8 cellular contexts compared by ENCODE assay signal in the genomic region with DNA sequence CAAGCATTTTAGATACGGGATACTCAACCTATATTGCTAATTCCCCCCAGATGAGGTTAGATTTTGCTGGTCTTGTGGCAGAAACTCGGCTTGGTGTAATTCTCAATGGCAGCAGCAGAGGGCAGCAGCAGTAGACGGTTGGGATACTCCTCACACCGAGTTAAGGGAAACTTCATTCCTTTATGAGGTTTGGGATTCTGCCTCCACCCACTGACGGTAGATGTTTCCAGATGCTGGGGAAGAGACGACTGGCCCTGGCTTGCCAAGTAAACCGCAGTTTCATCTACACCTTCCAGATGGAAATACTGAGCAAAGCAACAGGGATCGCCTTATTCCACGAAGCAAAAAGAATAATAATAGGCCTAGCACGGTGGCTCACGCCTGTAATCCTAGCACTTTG. TPM values are rescaled to one million over a fixed set of nuclear protein-coding genes. Genes with fewer than 3 reads are reported as not detected.
DNase-seq lines count a peak whose midpoint lies in the region; ATAC-seq and TF ChIP-seq lines count a peak whose summit lies in the region.

No MANE protein-coding gene starts in this region.

- H3K79me2 ChIP-seq in mesendoderm (ENCODE audit: control insufficient read depth, insufficient read depth, low read length), result no peaks in the 10 kb centered on the region

- H3K27me3 Mint-ChIP-seq in endodermal cell (ENCODE audit: insufficient read depth), result peaks cover 2% of the 10 kb centered on the region

- no peak overlapping the region for H2BK5ac ChIP-seq in mesendoderm (ENCODE audit: low read length)

- no peak overlapping the region for H4K5ac ChIP-seq in mesendoderm (ENCODE audit: low read length)

- no peak overlapping the region for H3K4me2 ChIP-seq in mesendoderm (ENCODE audit: low read length)

- peak; percentile 94 for TF ChIP-seq CTCF in endodermal cell (conservative IDR thresholded peaks at IDR 0.05)

- H3K9me3 ChIP-seq in endodermal cell (ENCODE audit: control insufficient read depth, low read length), result no peaks in the 10 kb centered on the region

- no peaks in the 10 kb centered on the region for H3K36me3 Mint-ChIP-seq in endodermal cell (ENCODE audit: low read depth)

- ATAC-seq in GM19397 (IDR thresholded peaks at IDR 0.05; ENCODE audit: unreplicated experiment), result no peak

- H3K23ac ChIP-seq in mesendoderm (ENCODE audit: low read length), result no peak overlapping the region

- no peak overlapping the region for H3K4me3 Mint-ChIP-seq in endodermal cell

- no peaks in the 10 kb centered on the region for H3K4me1 ChIP-seq in endodermal cell (ENCODE audit: control insufficient read depth, insufficient read depth, low read length)
- H3K4me1 ChIP-seq in mesendoderm (ENCODE audit: control insufficient read depth, low read depth, low read length), result no peaks in the 10 kb centered on the region

- H3K9me3 Mint-ChIP-seq in endodermal cell, result peaks cover 2% of the 10 kb centered on the region

- DNase-seq in COLO668 (lab: John Stamatoyannopoulos, UW; ENCODE audit: unreplicated experiment) (peak; percentile 59), HT1080 (ENCODE audit: low read depth) (peak; percentile 70), NOMO-1 (lab: John Stamatoyannopoulos, UW; ENCODE audit: unreplicated experiment in 2 of 2) (peak; percentile 33 to 45), endodermal cell (peak; percentile 97), mesendoderm (peak; percentile 92)
- peak; percentile 89 for DNase-seq in activated CD8-positive, alpha-beta memory T cell treated with anti-CD3 and anti-CD28 coated beads for 24 hours
- DNase-seq in stimulated activated CD8-positive, alpha-beta memory T cell treated with anti-CD3 and anti-CD28 coated beads, Interleukin-2, amount 100 ng/mL, for 1 hour (ENCODE audit: low read depth in 2 of 2), result peak; percentile 43 to 56

- H3K4me1 Mint-ChIP-seq in endodermal cell, result peaks cover 13% of the 10 kb centered on the region

- H2BK15ac ChIP-seq in mesendoderm (replicated peaks; ENCODE audit: low read depth), result no peak overlapping the region

- no peak overlapping the region for H2AK5ac ChIP-seq in mesendoderm (ENCODE audit: low read length)

- 40 to 42% methylated on average over 11 of the region's 11 CpGs for WGBS in endodermal cell (ENCODE audit: insufficient coverage in 1 of 2, insufficient read length in 1 of 2), 2 experiments
- WGBS in mesendoderm (ENCODE audit: extremely low coverage, insufficient coverage, low lambda C conversion rate), result no CpG with 5 or more reads among the region's 11 CpGs

- H3K27me3 ChIP-seq in endodermal cell (ENCODE audit: control insufficient read depth, insufficient read depth, low read length, poor library complexity, severe bottlenecking) (no peaks in the 10 kb centered on the region), mesendoderm (ENCODE audit: insufficient read depth, low read length, poor library complexity) (no peaks in the 10 kb centered on the region)

- H3K56ac ChIP-seq in mesendoderm (ENCODE audit: low read length), result peak overlapping the region; percentile 42

- no peak overlapping the region for H3K4ac ChIP-seq in mesendoderm (ENCODE audit: low read depth, low read length)

- no peak overlapping the region for H3K27ac ChIP-seq in endodermal cell (ENCODE audit: low read depth, low read length)
- no peak overlapping the region for H3K27ac ChIP-seq in mesendoderm (ENCODE audit: low read depth, low read length)

- H3K9ac ChIP-seq in endodermal cell (ENCODE audit: extremely low read depth, low read length, poor library complexity, severe bottlenecking) (no peak overlapping the region), mesendoderm (ENCODE audit: low read length) (no peak overlapping the region)

- no peaks in the 10 kb centered on the region for H3K36me3 ChIP-seq in endodermal cell (ENCODE audit: control insufficient read depth, insufficient read depth, low read length)
- no peaks in the 10 kb centered on the region for H3K36me3 ChIP-seq in mesendoderm (ENCODE audit: control insufficient read depth, insufficient read depth, low read length)

- no peaks in the 10 kb centered on the region for H3K79me1 ChIP-seq in mesendoderm (ENCODE audit: low read length)

- no peak overlapping the region for H3K18ac ChIP-seq in mesendoderm (ENCODE audit: low read length)

- H2BK120ac ChIP-seq in mesendoderm (ENCODE audit: low read depth, low read length), result no peak overlapping the region

- H3K4me3 ChIP-seq in endodermal cell (ENCODE audit: low read length) (no peak overlapping the region), mesendoderm (ENCODE audit: low read length) (no peak overlapping the region)

- no peak overlapping the region for H3K27ac Mint-ChIP-seq in endodermal cell

- H4K8ac ChIP-seq in mesendoderm (ENCODE audit: low read depth, low read length), result no peak overlapping the region

RNA-seq across cellular contexts. Expression of a gene that starts 8.2 kb away (rescaled TPM):
- 19.2 and 22.6 TPM in 2 replicates for total RNA-seq in HT1080 (2014; rRNA removed; shearing (Covaris generic))
- 28.3 and 32.7 TPM in 2 replicates for polyA plus RNA-seq in HT1080 (2015; cell fraction: cytosol; rRNA removed)
- 16.4 and 27.3 TPM in 2 replicates for polyA plus RNA-seq in HT1080 (2015; cell fraction: nucleus; rRNA removed)
- total RNA-seq in endodermal cell, result 10 to 100 TPM; 37.7 to 59.0 TPM
- polyA plus RNA-seq in endodermal cell (2013, experiment 1 of 2), result 46.2 TPM
- polyA plus RNA-seq in endodermal cell (2013, experiment 2 of 2), result 46.3 TPM
- 38.5 TPM for polyA plus RNA-seq in mesendoderm (2013, experiment 1 of 2)
- polyA plus RNA-seq in mesendoderm (2013, experiment 2 of 2), result 40.5 TPM

Comparison
In these comparisons a context has a peak if more than half of its experiments do, and no peak if none do; other contexts are left out.
1. DNase-seq: peak in every context shown above with its lines; median percentile 97 in endodermal cell; 92 in mesendoderm; 89 in activated CD8-positive, alpha-beta memory T cell treated with anti-CD3 and anti-CD28 coated beads for 24 hours; 70 in HT1080; 59 in COLO668; 50 in stimulated activated CD8-positive, alpha-beta memory T cell treated with anti-CD3 and anti-CD28 coated beads, Interleukin-2, amount 100 ng/mL, for 1 hour; 39 in NOMO-1.